8 cellular contexts compared by ENCODE assay signal in the genomic region with DNA sequence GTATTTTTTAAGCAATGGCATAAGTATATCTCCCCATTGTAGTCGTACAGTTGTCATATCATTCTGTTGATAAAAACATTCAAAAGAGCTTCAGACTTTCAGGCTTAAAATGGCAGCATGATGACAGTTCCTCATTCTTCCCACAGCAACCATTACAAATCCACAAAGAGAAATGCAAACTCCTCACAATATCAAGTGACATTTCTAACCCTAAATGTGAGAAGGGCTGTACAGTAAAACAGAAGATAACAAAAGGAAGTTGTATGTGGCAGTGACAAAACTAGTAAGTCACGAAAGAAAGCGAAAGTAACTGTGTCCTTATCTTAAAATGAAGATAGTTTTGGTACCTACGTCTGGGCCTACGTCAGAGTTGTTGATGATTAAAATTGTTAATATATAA. TPM values are rescaled to one million over a fixed set of nuclear protein-coding genes. Genes with fewer than 3 reads are reported as not detected.
DNase-seq lines count a peak whose midpoint lies in the region; ATAC-seq and TF ChIP-seq lines count a peak whose summit lies in the region.

No MANE protein-coding gene starts in this region.

- no peaks in the 10 kb centered on the region for H3K9me3 ChIP-seq in mesenchymal stem cell (ENCODE audit: control insufficient read depth, low read length)

- intact Hi-C loops in dendritic cell treated with granulocyte-macrophage colony-stimulating factor and Interleukin-4, amounts not matched to agents 40 ng/mL and 50 ng/mL, for 4 days (cut with micrococcal nuclease): loop anchor here (10.0 kb wide), 1 partner anchor 163 kb away; no protein-coding TSS in a partner anchor

- no peak overlapping the region for H3K4me2 ChIP-seq in mesenchymal stem cell (ENCODE audit: low read length, poor library complexity, severe bottlenecking)

- WGBS in mesenchymal stem cell: 98% methylated on average over 3 of the region's 5 CpGs

- peaks cover 23% of the 10 kb centered on the region for H3K36me3 Mint-ChIP-seq in dendritic cell treated with granulocyte-macrophage colony-stimulating factor and Interleukin-4, amounts not matched to agents 40 ng/mL and 50 ng/mL, for 4 days (ENCODE audit: low read depth)

- H3K79me1 ChIP-seq in mesenchymal stem cell (replicated peaks; ENCODE audit: low read length, poor library complexity, severe bottlenecking): peaks cover 9% of the 10 kb centered on the region

- no peak overlapping the region for H3K18ac ChIP-seq in mesenchymal stem cell (ENCODE audit: low read depth in 1 of 2, low read length in 2 of 2)

- H3K4me1 ChIP-seq in mesenchymal stem cell (ENCODE audit: control insufficient read depth, insufficient read depth, low read depth, low read length): peaks cover 5% of the 10 kb centered on the region

- peak; percentile 83 for ATAC-seq in HG03521 (IDR thresholded peaks at IDR 0.05; ENCODE audit: unreplicated experiment)

- H3K27ac ChIP-seq in mesenchymal stem cell (ENCODE audit: low read length, poor library complexity, severe bottlenecking): no peak overlapping the region

- no peak overlapping the region for H3K4me3 ChIP-seq in mesenchymal stem cell (ENCODE audit: insufficient read depth in 1 of 2, low read depth in 1 of 2, low read length in 2 of 2)

- no peak for TF ChIP-seq CTCF in GM20000 (IDR thresholded peaks at IDR 0.05; ENCODE audit: extremely low read depth, missing control alignments)

- H2BK5ac ChIP-seq in mesenchymal stem cell (ENCODE audit: low read depth, low read length, poor library complexity, severe bottlenecking): no peak overlapping the region

- H3K14ac ChIP-seq in mesenchymal stem cell (ENCODE audit: low read length in 2 of 2): no peak overlapping the region

- H2BK15ac ChIP-seq in mesenchymal stem cell (ENCODE audit: low read depth, poor library complexity, severe bottlenecking): no peak overlapping the region

- peaks cover 0 to 24% of the 10 kb centered on the region in 2 experiments for H3K36me3 ChIP-seq in mesenchymal stem cell (ENCODE audit: control insufficient read depth in 1 of 2, insufficient read depth in 2 of 2, low read depth in 1 of 2, low read length in 2 of 2)

- H3K4ac ChIP-seq in mesenchymal stem cell (ENCODE audit: low read depth in 1 of 2, low read length in 2 of 2): no peak overlapping the region

- H3K27ac Mint-ChIP-seq in dendritic cell treated with granulocyte-macrophage colony-stimulating factor and Interleukin-4, amounts not matched to agents 40 ng/mL and 50 ng/mL, for 4 days: peak overlapping the region; percentile 94

- peaks cover 21% of the 10 kb centered on the region for H3K4me1 Mint-ChIP-seq in dendritic cell treated with granulocyte-macrophage colony-stimulating factor and Interleukin-4, amounts not matched to agents 40 ng/mL and 50 ng/mL, for 4 days (ENCODE audit: low read depth)

- no peak overlapping the region for H2AFZ ChIP-seq in mesenchymal stem cell (ENCODE audit: low read depth, low read length)

- no peak overlapping the region for H3K9ac ChIP-seq in mesenchymal stem cell (ENCODE audit: low read length)

- no peaks in the 10 kb centered on the region for H3K27me3 ChIP-seq in mesenchymal stem cell (ENCODE audit: control insufficient read depth in 1 of 2, insufficient read depth in 1 of 2, low read length in 2 of 2)

- no peak overlapping the region for H4K91ac ChIP-seq in mesenchymal stem cell (ENCODE audit: low read length)

- DNase-seq in GDM1 (lab: John Stamatoyannopoulos, UW) (peak; percentile 2), GM20000 (ENCODE audit: low spot score) (peak; percentile 51), SHP77 (lab: John Stamatoyannopoulos, UW) (no peak), DMS153 treated with DMSO at 0.1 percent for 48 hours (lab: John Stamatoyannopoulos, UW; ENCODE audit: unreplicated experiment) (no peak), NCI-H774 (lab: John Stamatoyannopoulos, UW) (no peak), mesenchymal stem cell (no peak)

- no peak overlapping the region for H4K8ac ChIP-seq in mesenchymal stem cell (ENCODE audit: low read length)

- H2BK120ac ChIP-seq in mesenchymal stem cell (ENCODE audit: low read depth, low read length): no peak overlapping the region

- H3K9me3 Mint-ChIP-seq in dendritic cell treated with granulocyte-macrophage colony-stimulating factor and Interleukin-4, amounts not matched to agents 40 ng/mL and 50 ng/mL, for 4 days: peaks cover 8% of the 10 kb centered on the region

- no peak overlapping the region for H3K23ac ChIP-seq in mesenchymal stem cell (ENCODE audit: low read length in 2 of 2)

- no peak overlapping the region for H2BK12ac ChIP-seq in mesenchymal stem cell (ENCODE audit: low read length in 2 of 2)

- H3K4me3 Mint-ChIP-seq in dendritic cell treated with granulocyte-macrophage colony-stimulating factor and Interleukin-4, amounts not matched to agents 40 ng/mL and 50 ng/mL, for 4 days: peak overlapping the region; percentile 66

- H3K27me3 Mint-ChIP-seq in dendritic cell treated with granulocyte-macrophage colony-stimulating factor and Interleukin-4, amounts not matched to agents 40 ng/mL and 50 ng/mL, for 4 days: no peaks in the 10 kb centered on the region

- no peak overlapping the region for H2AK5ac ChIP-seq in mesenchymal stem cell (ENCODE audit: low read length, severe bottlenecking)

RNA-seq across cellular contexts. Expression of gene GXYLT1, which starts 46.7 kb away (rescaled TPM):
- polyA plus RNA-seq in mesenchymal stem cell (2013, experiment 1 of 2): 12.0 TPM
- polyA plus RNA-seq in mesenchymal stem cell (2013, experiment 2 of 2): 13.0 TPM

Comparison
In these comparisons a context has a peak if more than half of its experiments do, and no peak if none do; other contexts are left out.
1. DNase-seq: peak in GDM1 (single experiment) and GM20000 (single experiment); none in SHP77 (0 of 2), DMS153 treated with DMSO at 0.1 percent for 48 hours (single experiment), NCI-H774 (single experiment) and mesenchymal stem cell (single experiment).